9 cellular contexts compared by ENCODE assay signal in genomic region chr1:176374967-176375569, GRCh38.
DNase-seq lines count a peak whose midpoint lies in the region; ATAC-seq and TF ChIP-seq lines count a peak whose summit lies in the region.
"Had no signal": no experiment of that assay in that cellular context is flagged by ENCODE, and none has a peak within 500 bp of the region (broad histone marks: within the 10 kb centered on the region; RNA-seq: fewer than 3 reads in every experiment).

No MANE protein-coding gene starts in this region.

- H3K36me3 ChIP-seq in OCI-LY1 (ENCODE audit: insufficient read depth, low read length) (no peaks in the 10 kb centered on the region), fibroblast of lung (ENCODE audit: control insufficient read depth, insufficient read depth, low read length) (no peaks in the 10 kb centered on the region), suprapubic skin (no peaks in the 10 kb centered on the region)

- peak; percentile 92 for TF ChIP-seq CTCF in OCI-LY1 (IDR thresholded peaks at IDR 0.05; ENCODE audit: low read length)
- peak; percentile 93 to 95 for TF ChIP-seq CTCF in fibroblast of lung (conservative IDR thresholded peaks at IDR 0.05 in 1 of 2, IDR thresholded peaks at IDR 0.05 in 1 of 2; ENCODE audit: low read depth in 1 of 2, low read length in 2 of 2)
- TF ChIP-seq CTCF in nephron progenitor cell (IDR thresholded peaks at IDR 0.05): peak; percentile 89
- peak; percentile 49 to 86 for TF ChIP-seq CTCF in suprapubic skin (IDR thresholded peaks at IDR 0.05)

- no peak overlapping the region for H3K4me3 Mint-ChIP-seq in nephron progenitor cell
- H3K4me3 Mint-ChIP-seq: dendritic cell treated with granulocyte-macrophage colony-stimulating factor and Interleukin-4, amounts not matched to agents 40 ng/mL and 50 ng/mL, for 4 days had no signal

- no peak overlapping the region for H3K9ac ChIP-seq in OCI-LY1 (ENCODE audit: low read length)
- H3K9ac ChIP-seq in fibroblast of lung (ENCODE audit: insufficient read depth, low read length): no peak overlapping the region

- H3K4me3 ChIP-seq in OCI-LY1 (ENCODE audit: low read depth, low read length, poor library complexity, severe bottlenecking) (no peak overlapping the region), fibroblast of lung (replicated peaks in 1 of 4; ENCODE audit: control extremely low read depth in 1 of 4, insufficient read depth in 1 of 4, low read depth in 3 of 4, low read length in 4 of 4) (no peak overlapping the region), suprapubic skin (no peak overlapping the region)

- ATAC-seq in GM21447 (IDR thresholded peaks at IDR 0.05; ENCODE audit: unreplicated experiment): peak; percentile 79

- H3K4me1 ChIP-seq in OCI-LY1 (ENCODE audit: insufficient read depth, low read length, severe bottlenecking) (no peaks in the 10 kb centered on the region), fibroblast of lung (ENCODE audit: control insufficient read depth, extremely low read depth, insufficient read depth, low read length) (no peaks in the 10 kb centered on the region), suprapubic skin (peaks cover 4% of the 10 kb centered on the region)

- no peaks in the 10 kb centered on the region for H3K9me3 Mint-ChIP-seq in nephron progenitor cell
- H3K9me3 Mint-ChIP-seq: dendritic cell treated with granulocyte-macrophage colony-stimulating factor and Interleukin-4, amounts not matched to agents 40 ng/mL and 50 ng/mL, for 4 days had no signal

- H3K79me2 ChIP-seq in OCI-LY1 (ENCODE audit: insufficient read depth, low read length) (no peaks in the 10 kb centered on the region), fibroblast of lung (ENCODE audit: control insufficient read depth, insufficient read depth, low read length) (no peaks in the 10 kb centered on the region)

- H4K20me1 ChIP-seq in OCI-LY1 (ENCODE audit: insufficient read depth, low read length): no peaks in the 10 kb centered on the region
- H4K20me1 ChIP-seq in fibroblast of lung (ENCODE audit: control insufficient read depth, extremely low read depth, insufficient read depth, low read length): peaks cover 3% of the 10 kb centered on the region

- H3K27me3 ChIP-seq in OCI-LY1 (ENCODE audit: insufficient read depth, low read length) (no peaks in the 10 kb centered on the region), fibroblast of lung (ENCODE audit: control insufficient read depth, insufficient read depth, low read length) (no peaks in the 10 kb centered on the region), suprapubic skin (no peaks in the 10 kb centered on the region)

- TF ChIP-seq EP300 in suprapubic skin (IDR thresholded peaks at IDR 0.05): no peak

- H2AFZ ChIP-seq in OCI-LY1 (ENCODE audit: low read length) (no peak overlapping the region), fibroblast of lung (ENCODE audit: low read length) (no peak overlapping the region)

- no peak overlapping the region for H3K4me2 ChIP-seq in OCI-LY1 (ENCODE audit: low read length)
- no peak overlapping the region for H3K4me2 ChIP-seq in fibroblast of lung (ENCODE audit: extremely low read depth, insufficient read depth, low read length)

- no peak for TF ChIP-seq POLR2A in suprapubic skin (IDR thresholded peaks at IDR 0.05)

- peaks cover 12% of the 10 kb centered on the region for H3K27me3 Mint-ChIP-seq in nephron progenitor cell (ENCODE audit: low read depth, poor library complexity)
- H3K27me3 Mint-ChIP-seq: dendritic cell treated with granulocyte-macrophage colony-stimulating factor and Interleukin-4, amounts not matched to agents 40 ng/mL and 50 ng/mL, for 4 days had no signal

- no peaks in the 10 kb centered on the region for H3K9me2 ChIP-seq in OCI-LY1 (ENCODE audit: low read depth, low read length)

- no peaks in the 10 kb centered on the region for H3K36me3 Mint-ChIP-seq in nephron progenitor cell (ENCODE audit: low read depth)

- H3K27ac Mint-ChIP-seq in nephron progenitor cell: no peak overlapping the region
- H3K27ac Mint-ChIP-seq: dendritic cell treated with granulocyte-macrophage colony-stimulating factor and Interleukin-4, amounts not matched to agents 40 ng/mL and 50 ng/mL, for 4 days had no signal

- H3K27ac ChIP-seq in OCI-LY1 (ENCODE audit: low read depth, low read length, poor library complexity, severe bottlenecking) (no peak overlapping the region), fibroblast of lung (ENCODE audit: insufficient read depth, low read length) (no peak overlapping the region), suprapubic skin (no peak overlapping the region)

- H3K9me3 ChIP-seq in OCI-LY1 (ENCODE audit: low read length): no peaks in the 10 kb centered on the region
- H3K9me3 ChIP-seq in fibroblast of lung (ENCODE audit: control insufficient read depth, insufficient read depth, low read depth, low read length): no peaks in the 10 kb centered on the region
- no peaks in the 10 kb centered on the region for H3K9me3 ChIP-seq in suprapubic skin

- DNase-seq in DMS114 treated with DMSO at 0.1 percent for 48 hours (lab: John Stamatoyannopoulos, UW; ENCODE audit: unreplicated experiment) (peak; percentile 59), HT1080 (ENCODE audit: low read depth) (peak; percentile 63), activated T-cell treated with anti-CD3 and anti-CD28 coated beads for 4 hours (peak; percentile 28), fibroblast of lung (ENCODE audit: low read depth in 2 of 2) (peak; percentile 57 to 72), nephron progenitor cell (peak; percentile 88), suprapubic skin (ENCODE audit: low spot score in 2 of 2) (peak; percentile 80 to 85)

- H3F3A ChIP-seq in OCI-LY1 (ENCODE audit: insufficient read depth, low read length): no peaks in the 10 kb centered on the region

- no peaks in the 10 kb centered on the region for H3K4me1 Mint-ChIP-seq in nephron progenitor cell

- 20% methylated on average over 7 of the region's 7 CpGs for WGBS in suprapubic skin

Comparison
In these comparisons a context has a peak if more than half of its experiments do, and no peak if none do; other contexts are left out.
1. DNase-seq: peak in every context shown above with its lines; median percentile 88 in nephron progenitor cell; 82 in suprapubic skin; 64 in fibroblast of lung; 63 in HT1080; 59 in DMS114 treated with DMSO at 0.1 percent for 48 hours; 28 in activated T-cell treated with anti-CD3 and anti-CD28 coated beads for 4 hours.